In the genomic region with DNA sequence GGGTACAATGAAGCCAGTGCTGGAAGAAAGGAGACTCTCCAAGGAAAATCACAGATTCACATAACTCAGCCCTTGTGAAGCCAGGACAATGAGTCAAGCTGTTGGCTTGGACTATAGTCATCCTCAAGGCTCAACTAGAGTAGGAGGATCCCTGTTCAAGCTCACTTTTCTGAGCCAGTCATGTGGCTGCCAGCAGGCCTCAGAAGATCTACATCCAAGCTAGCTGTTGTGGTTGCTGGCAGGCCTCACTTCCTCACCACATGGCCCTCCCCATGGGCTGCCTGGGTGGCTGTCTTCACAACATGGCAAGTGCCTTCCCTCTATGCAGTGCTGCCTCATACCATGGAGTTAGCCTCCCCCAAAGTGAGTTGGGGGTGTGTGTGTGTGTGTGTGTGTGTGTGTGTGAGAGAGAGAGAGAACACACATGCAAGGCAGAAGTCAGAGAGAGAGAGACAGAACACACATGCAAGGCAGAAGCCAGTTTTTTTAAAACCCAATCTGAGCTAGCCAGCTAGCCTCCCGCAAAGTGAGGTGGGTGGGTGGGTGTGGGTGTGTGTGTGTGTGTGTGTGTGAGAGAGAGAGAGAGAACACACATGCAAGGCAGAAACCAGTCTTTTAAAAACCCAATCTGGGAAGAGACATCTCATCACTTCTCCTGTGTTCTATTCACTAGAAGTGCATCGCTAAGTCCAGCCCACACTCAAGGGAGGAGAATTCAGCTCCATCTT, we compare ENCODE assay signal across 9 cellular contexts. TPM values are rescaled to one million over a fixed set of nuclear protein-coding genes. Genes with fewer than 3 reads are reported as not detected.
DNase-seq lines count a peak whose midpoint lies in the region; ATAC-seq, FAIRE-seq and TF ChIP-seq lines count a peak whose summit lies in the region.
"Had no signal": no experiment of that assay in that cellular context is flagged by ENCODE, and none has a peak within 500 bp of the region (broad histone marks: within the 10 kb centered on the region; RNA-seq: fewer than 3 reads in every experiment).

No MANE protein-coding gene starts in this region.

- DNase-seq in GM12892 (ENCODE audit: insufficient read length) (peak; percentile 37), activated T-cell treated with anti-CD3 and anti-CD28 coated beads for 48 hours (ENCODE audit: low read depth) (peak; percentile 61), esophagus muscularis mucosa (ENCODE audit: extremely low spot score) (peak; percentile 94), non-pigmented ciliary epithelial cell (ENCODE audit: low read depth) (peak; percentile 96), NCI-H774 (lab: John Stamatoyannopoulos, UW) (no peak)

- no peak for TF ChIP-seq CTCF in OCI-LY1 (IDR thresholded peaks at IDR 0.05; ENCODE audit: low read length)
- TF ChIP-seq CTCF in esophagus muscularis mucosa (IDR thresholded peaks at IDR 0.05) = no peak

- H3K4me3 ChIP-seq in OCI-LY1 (ENCODE audit: low read depth, low read length, poor library complexity, severe bottlenecking) (no peak overlapping the region), esophagus muscularis mucosa (no peak overlapping the region), subcutaneous abdominal adipose tissue (ENCODE audit: low read depth in 1 of 5, low read length in 5 of 5) (no peak overlapping the region)

- intact Hi-C loops in esophagus muscularis mucosa (cut with DNase I) = no loop called here

- H3K36me3 ChIP-seq in OCI-LY1 (ENCODE audit: insufficient read depth, low read length) = no peaks in the 10 kb centered on the region
- no peaks in the 10 kb centered on the region for H3K36me3 ChIP-seq in esophagus muscularis mucosa
- no peaks in the 10 kb centered on the region for H3K36me3 ChIP-seq in subcutaneous abdominal adipose tissue (ENCODE audit: control insufficient read depth in 5 of 5, insufficient read depth in 5 of 5, low read length in 5 of 5)

- FAIRE-seq in GM12892 (lab: Jason Lieb, UNC) = peak; percentile 53
- FAIRE-seq: endometrium had no signal

- no peak overlapping the region for H2AFZ ChIP-seq in OCI-LY1 (ENCODE audit: low read length)

- H3K4me2 ChIP-seq in OCI-LY1 (ENCODE audit: low read length) = peak overlapping the region; percentile 37; the same call in 1 of the 2 replicates

- H4K20me1 ChIP-seq in OCI-LY1 (ENCODE audit: insufficient read depth, low read length) = no peaks in the 10 kb centered on the region

- H3K9ac ChIP-seq in OCI-LY1 (ENCODE audit: low read length) (peak overlapping the region; percentile 26; the same call in 1 of the 2 replicates), subcutaneous abdominal adipose tissue (ENCODE audit: low read length in 5 of 5) (no peak overlapping the region)

- H3K27ac ChIP-seq in OCI-LY1 (ENCODE audit: low read depth, low read length, poor library complexity, severe bottlenecking) (peak overlapping the region; percentile 77), esophagus muscularis mucosa (replicated peaks in 1 of 4) (peak overlapping the region; percentile 16 to 34 (median 28)), subcutaneous abdominal adipose tissue (ENCODE audit: low read depth, low read length) (peak overlapping the region; percentile 39)

- H3K4me1 ChIP-seq in OCI-LY1 (ENCODE audit: insufficient read depth, low read length, severe bottlenecking) (peaks cover 29% of the 10 kb centered on the region), esophagus muscularis mucosa (peaks cover 0 to 15% (median 11%) of the 10 kb centered on the region in 4 donors), subcutaneous abdominal adipose tissue (ENCODE audit: control insufficient read depth in 5 of 5, insufficient read depth in 5 of 5, low read length in 5 of 5) (peaks cover 0 to 15% (median 7%) of the 10 kb centered on the region in 5 donors)

- no peak for TF ChIP-seq EP300 in esophagus muscularis mucosa (IDR thresholded peaks at IDR 0.05)

- H3K27me3 ChIP-seq in OCI-LY1 (ENCODE audit: insufficient read depth, low read length) = no peaks in the 10 kb centered on the region
- no peaks in the 10 kb centered on the region for H3K27me3 ChIP-seq in esophagus muscularis mucosa
- H3K27me3 ChIP-seq in subcutaneous abdominal adipose tissue (ENCODE audit: control insufficient read depth in 5 of 5, insufficient read depth in 4 of 5, low read length in 5 of 5) = no peaks in the 10 kb centered on the region

- WGBS in esophagus muscularis mucosa = 77% methylated on average over 2 of the region's 2 CpGs

- H3K9me2 ChIP-seq in OCI-LY1 (ENCODE audit: low read depth, low read length) = no peaks in the 10 kb centered on the region

- H3K9me3 ChIP-seq in OCI-LY1 (ENCODE audit: low read length) (no peaks in the 10 kb centered on the region), esophagus muscularis mucosa (no peaks in the 10 kb centered on the region), subcutaneous abdominal adipose tissue (ENCODE audit: control insufficient read depth in 5 of 5, low read length in 5 of 5) (no peaks in the 10 kb centered on the region)

- peak; percentile 94 for ATAC-seq in HG02798 (IDR thresholded peaks at IDR 0.05; ENCODE audit: poor library complexity, unreplicated experiment)

- TF ChIP-seq POLR2A in GM12892 (IDR thresholded peaks at IDR 0.05; ENCODE audit: low read depth, low read length) (no peak), esophagus muscularis mucosa (IDR thresholded peaks at IDR 0.05; ENCODE audit: low read depth) (no peak)

- H3K79me2 ChIP-seq in OCI-LY1 (ENCODE audit: insufficient read depth, low read length) = peaks cover 17% of the 10 kb centered on the region; the same call in 1 of the 2 replicates

- H3F3A ChIP-seq in OCI-LY1 (ENCODE audit: insufficient read depth, low read length) = 0 out of 2 replicates have a peak, but pooled peaks cover 6% of the 10 kb centered on the region

RNA-seq across cellular contexts. Expression of a gene that starts 17.1 kb away (rescaled TPM):
- 5.2 TPM for polyA plus RNA-seq in GM12892 (2012; ENCODE audit: missing spikeins)
- 10 to 100 TPM in 1 of 4 donors, 1 to 10 TPM in 3; 5.6 to 10.4 (median 7.8) TPM for total RNA-seq in esophagus muscularis mucosa
